8 cellular contexts compared by ENCODE assay signal in the genomic region with DNA sequence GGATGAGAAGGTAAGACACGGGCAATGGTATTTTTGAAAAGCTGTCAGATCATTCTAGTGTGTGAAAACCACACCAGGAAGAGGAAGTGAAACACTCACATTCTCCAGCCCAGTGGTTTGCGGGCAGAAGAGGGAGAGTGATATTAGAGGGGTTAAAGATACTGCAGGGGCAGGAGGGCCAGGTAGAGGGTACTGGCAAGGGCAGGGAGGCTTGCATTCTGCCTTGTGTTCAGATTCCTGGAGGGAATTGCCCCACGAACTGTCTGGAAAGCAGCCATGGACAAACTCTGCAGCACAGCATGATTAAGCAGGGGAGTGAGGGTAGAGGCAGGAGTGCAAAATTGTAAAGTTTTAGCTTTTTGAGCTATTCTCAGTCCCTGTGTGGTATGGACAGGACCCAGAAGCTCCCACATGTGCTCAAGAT. TPM values are rescaled to one million over a fixed set of nuclear protein-coding genes. Genes with fewer than 3 reads are reported as not detected.
DNase-seq lines count a peak whose midpoint lies in the region; ATAC-seq, FAIRE-seq and TF ChIP-seq lines count a peak whose summit lies in the region.

No MANE protein-coding gene starts in this region.

- H3K9me2 ChIP-seq in hepatocyte (replicated peaks; ENCODE audit: insufficient read depth): no peaks in the 10 kb centered on the region
- H3K9me2 ChIP-seq in PC-3 (replicated peaks; ENCODE audit: low read length): no peaks in the 10 kb centered on the region

- H3K9me3 ChIP-seq in colonic mucosa (no peaks in the 10 kb centered on the region), hepatocyte (ENCODE audit: low read depth) (no peaks in the 10 kb centered on the region), PC-3 (ENCODE audit: low read length) (no peaks in the 10 kb centered on the region)

- no peaks in the 10 kb centered on the region for H3F3A ChIP-seq in PC-3 (ENCODE audit: low read length, unreplicated experiment)

- H3K4me1 ChIP-seq in colonic mucosa (peaks cover 6% of the 10 kb centered on the region), hepatocyte (ENCODE audit: insufficient read depth) (peaks cover 11% of the 10 kb centered on the region), PC-3 (ENCODE audit: insufficient read depth, low read length) (peaks cover 9% of the 10 kb centered on the region; the same call in 1 of the 2 replicates)

- H4K20me1 ChIP-seq in hepatocyte (ENCODE audit: insufficient read depth, poor library complexity, severe bottlenecking): no peaks in the 10 kb centered on the region
- H4K20me1 ChIP-seq in PC-3 (ENCODE audit: low read length): no peaks in the 10 kb centered on the region

- WGBS in hepatocyte (ENCODE audit: low lambda C conversion rate, missing lambda C conversion rate): 75% methylated on average over 3 of the region's 3 CpGs

- no peaks in the 10 kb centered on the region for H3K36me3 ChIP-seq in colonic mucosa
- no peaks in the 10 kb centered on the region for H3K36me3 ChIP-seq in hepatocyte (replicated peaks; ENCODE audit: insufficient read depth, low read depth)
- no peaks in the 10 kb centered on the region for H3K36me3 ChIP-seq in PC-3 (ENCODE audit: low read depth, low read length)

- CTCF ChIA-PET in PC-3 (lab: Charles Lee): no interaction called here

- H3K9ac ChIP-seq in colonic mucosa (ENCODE audit: low read depth in 2 of 2, low read length in 2 of 2): no peak overlapping the region
- H3K9ac ChIP-seq in PC-3 (ENCODE audit: low read length): no peak overlapping the region

- ATAC-seq in HG03196 (IDR thresholded peaks at IDR 0.05; ENCODE audit: unreplicated experiment) (peak; percentile 99), PC-3 (no peak; the same call in 1 of the 2 replicates)

- FAIRE-seq in GM19239 (lab: Jason Lieb, UNC): peak; percentile 96

- intact Hi-C loops in colonic mucosa (cut with DNase I) (no loop called here), PC-3 (cut with micrococcal nuclease) (no loop called here)

- H3K79me2 ChIP-seq in hepatocyte (no peaks in the 10 kb centered on the region), PC-3 (ENCODE audit: low read length) (no peaks in the 10 kb centered on the region)

- no peak overlapping the region for H3K4me2 ChIP-seq in hepatocyte
- H3K4me2 ChIP-seq in PC-3 (ENCODE audit: low read length): no peak overlapping the region

- H3K27ac ChIP-seq in colonic mucosa (no peak overlapping the region), hepatocyte (no peak overlapping the region), PC-3 (ENCODE audit: low read length) (no peak overlapping the region)

- no peak overlapping the region for H2AFZ ChIP-seq in hepatocyte
- H2AFZ ChIP-seq in PC-3 (ENCODE audit: low read length): no peak overlapping the region

- DNase-seq in GM19239 (ENCODE audit: insufficient read length, low spot score): peak; percentile 26
- peak; percentile 50 for DNase-seq in UCSD-AML1 (lab: John Stamatoyannopoulos, UW; ENCODE audit: unreplicated experiment)
- peak; percentile 36 for DNase-seq in colonic mucosa
- peak; percentile 27 to 38 (median 29) for DNase-seq in stimulated activated CD4-positive, alpha-beta T cell treated with anti-CD3 and anti-CD28 coated beads, TNF-alpha, amount 100 ng/mL, for 1 hour (ENCODE audit: low read depth in 3 of 3, low spot score in 1 of 3)
- DNase-seq in hepatocyte (ENCODE audit: low spot score): no peak
- no peak for DNase-seq in cerebellum (ENCODE audit: low spot score)
- DNase-seq in PC-3: no peak

- POLR2A ChIA-PET in PC-3 (lab: Charles Lee; ENCODE audit: unreplicated experiment): no interaction called here

- BruUV-seq in PC-3 (replicated peaks; lab: Mats Ljungman, UMichigan): no TSS peak

- H3K4me3 ChIP-seq in colonic mucosa (no peak overlapping the region), hepatocyte (no peak overlapping the region), PC-3 (ENCODE audit: low read length) (no peak overlapping the region)

- H3K27me3 ChIP-seq in colonic mucosa: no peaks in the 10 kb centered on the region
- H3K27me3 ChIP-seq in hepatocyte: no peaks in the 10 kb centered on the region
- no peaks in the 10 kb centered on the region for H3K27me3 ChIP-seq in PC-3 (ENCODE audit: low read length)

- TF ChIP-seq CTCF in colonic mucosa (IDR thresholded peaks at IDR 0.05) (no peak), hepatocyte (IDR thresholded peaks at IDR 0.05; ENCODE audit: poor library complexity) (no peak), PC-3 (conservative IDR thresholded peaks at IDR 0.05; ENCODE audit: low read depth, low read length) (no peak)

RNA-seq across cellular contexts. Expression of a gene that starts 30.9 kb away (rescaled TPM):
- total RNA-seq in colonic mucosa (10 to 100 TPM; 38.7 to 47.9 TPM), hepatocyte (14.0 and 14.5 TPM in 2 replicates), cerebellum (3.9 TPM), PC-3 (2014; rRNA removed) (5.9 and 7.3 TPM in 2 replicates)
- 5.6 and 6.1 TPM in 2 replicates for polyA plus RNA-seq in hepatocyte

RNA-seq across cellular contexts. Expression of a gene that starts 31.0 kb away (rescaled TPM):
- 10 to 100 TPM in 1 of 2 donors, 1 to 10 TPM in 1; 2.6 to 15.9 TPM for total RNA-seq in colonic mucosa
- total RNA-seq in hepatocyte: 4.6 and 6.0 TPM in 2 replicates
- 4.6 and 9.6 TPM in 2 replicates for polyA plus RNA-seq in hepatocyte
- total RNA-seq in cerebellum: 0.18 TPM
- 0.29 and 1.1 TPM in 2 replicates for total RNA-seq in PC-3 (2014; rRNA removed)

Comparison
In these comparisons a context has a peak if more than half of its experiments do, and no peak if none do; other contexts are left out.
1. DNase-seq: peak in GM19239 (single experiment), UCSD-AML1 (single experiment), colonic mucosa (single experiment) and stimulated activated CD4-positive, alpha-beta T cell treated with anti-CD3 and anti-CD28 coated beads, TNF-alpha, amount 100 ng/mL, for 1 hour (3 of 3); none in hepatocyte (single experiment), cerebellum (single experiment) and PC-3 (single experiment).